ENCODE assay signal across 1 cellular context in the genomic region with DNA sequence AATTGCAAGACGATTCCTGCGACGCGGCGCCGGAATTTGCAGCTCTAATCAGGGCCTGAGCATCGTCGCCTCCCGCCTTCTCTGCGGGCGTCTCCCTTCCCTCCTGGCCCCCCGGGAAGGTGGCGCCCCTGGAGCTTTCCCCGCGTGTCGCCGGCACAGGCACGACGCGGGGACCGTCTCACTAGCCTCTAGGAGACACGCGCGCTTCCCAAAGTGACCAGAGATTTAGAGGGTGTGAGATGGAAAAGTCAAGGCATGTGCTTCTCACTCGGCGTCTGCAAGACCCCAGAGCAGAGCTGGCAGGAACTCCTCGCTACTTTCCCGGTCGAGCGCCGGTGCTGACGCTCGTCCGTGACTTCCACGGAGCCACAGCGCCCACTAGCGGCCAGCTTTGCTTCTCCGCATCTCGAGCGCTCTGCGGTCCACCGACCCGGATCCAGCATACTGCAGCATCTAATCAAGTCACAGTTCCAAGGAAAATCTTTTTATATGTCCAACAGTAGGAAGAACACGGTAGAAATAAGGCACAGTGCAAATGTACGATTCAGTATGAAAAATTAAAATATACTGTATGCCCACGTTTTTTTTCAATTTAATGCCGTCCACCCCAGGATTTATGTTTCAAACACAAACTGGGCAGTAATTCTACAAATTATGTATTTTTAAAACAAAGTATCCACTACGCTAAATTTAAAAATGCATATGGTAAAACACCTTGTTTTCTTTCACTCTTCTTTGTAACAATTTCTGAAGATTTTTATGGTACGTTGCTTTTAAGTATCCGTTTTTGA.
TF ChIP-seq lines count a peak whose summit lies in the region.

No MANE protein-coding gene starts in this region.

TF ChIP-seq in H1, 55 proteins besides CTCF, POLR2A, EP300 and RAD21 (continued from another document):
- TF ChIP-seq ZNF274 (IDR thresholded peaks at IDR 0.05; ENCODE audit: borderline replicate concordance, extremely low read depth, low read length): no peak
- no peak for TF ChIP-seq CBX5 (IDR thresholded peaks at IDR 0.05; ENCODE audit: low read depth, low read length)
- TF ChIP-seq BRCA1 (IDR thresholded peaks at IDR 0.05; ENCODE audit: low read depth, low read length): no peak
- no peak for TF ChIP-seq HDAC2 (IDR thresholded peaks at IDR 0.05; ENCODE audit: borderline replicate concordance in 1 of 2, low read depth in 2 of 2, low read length in 2 of 2)
- TF ChIP-seq RBBP5 (IDR thresholded peaks at IDR 0.05; ENCODE audit: borderline replicate concordance, low read depth, low read length): 0 out of 2 replicates have a peak, but pooled peaks have one; percentile 8
- no peak for TF ChIP-seq CHD2 (IDR thresholded peaks at IDR 0.05; ENCODE audit: low read length)
- TF ChIP-seq KDM1A (IDR thresholded peaks at IDR 0.05; ENCODE audit: borderline replicate concordance, low read length): no peak
- no peak for TF ChIP-seq SP4 (IDR thresholded peaks at IDR 0.05; ENCODE audit: low read length)
- TF ChIP-seq SRF (IDR thresholded peaks at IDR 0.05; ENCODE audit: low read depth, low read length): no peak
- TF ChIP-seq KDM5A (IDR thresholded peaks at IDR 0.05; ENCODE audit: low read length): no peak
- TF ChIP-seq RFX5 (IDR thresholded peaks at IDR 0.05; ENCODE audit: borderline replicate concordance, low read depth, low read length): no peak
- TF ChIP-seq CTBP2 (IDR thresholded peaks at IDR 0.05; ENCODE audit: borderline replicate concordance, insufficient read depth, insufficient read length, low read length): no peak
- no peak for TF ChIP-seq SAP30 (IDR thresholded peaks at IDR 0.05; ENCODE audit: insufficient read depth, insufficient replicate concordance, low read length)
- TF ChIP-seq TEAD4 (IDR thresholded peaks at IDR 0.05; ENCODE audit: low read depth, low read length): no peak
- TF ChIP-seq SP2 (IDR thresholded peaks at IDR 0.05; ENCODE audit: low read length): no peak
- TF ChIP-seq SIN3A (conservative IDR thresholded peaks at IDR 0.05 in 1 of 2, IDR thresholded peaks at IDR 0.05 in 1 of 2; ENCODE audit: low read depth in 1 of 2, low read length in 2 of 2): no peak; a peak in 1 of 4 replicates
- TF ChIP-seq EGR1 (IDR thresholded peaks at IDR 0.05; ENCODE audit: borderline replicate concordance, low read depth, low read length): no peak
- TF ChIP-seq KDM4A (IDR thresholded peaks at IDR 0.05; ENCODE audit: low read depth, low read length, severe bottlenecking): peak; percentile 49
- TF ChIP-seq, protein P1, sequence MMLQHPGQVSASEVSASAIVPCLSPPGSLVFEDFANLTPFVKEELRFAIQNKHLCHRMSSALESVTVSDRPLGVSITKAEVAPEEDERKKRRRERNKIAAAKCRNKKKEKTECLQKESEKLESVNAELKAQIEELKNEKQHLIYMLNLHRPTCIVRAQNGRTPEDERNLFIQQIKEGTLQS (IDR thresholded peaks at IDR 0.05; ENCODE audit: insufficient read depth, low read depth, low read length): no peak
- no peak for TF ChIP-seq TCF12 (IDR thresholded peaks at IDR 0.05; ENCODE audit: low read depth, low read length)
- peak; percentile 65 for TF ChIP-seq ASH2L (IDR thresholded peaks at IDR 0.05; ENCODE audit: low read length)
- peak; percentile 87 for TF ChIP-seq MAX (IDR thresholded peaks at IDR 0.05)
- TF ChIP-seq NANOG (IDR thresholded peaks at IDR 0.05; ENCODE audit: insufficient read depth, low read depth, low read length, poor library complexity, severe bottlenecking): no peak
- no peak for TF ChIP-seq SP1 (IDR thresholded peaks at IDR 0.05; ENCODE audit: low read depth, low read length)
- no peak for TF ChIP-seq CHD1 (IDR thresholded peaks at IDR 0.05; ENCODE audit: low read depth, low read length)
- no peak for TF ChIP-seq POLR2AphosphoS5 (IDR thresholded peaks at IDR 0.05; ENCODE audit: low read depth, low read length)
- no peak for TF ChIP-seq RNF2 (IDR thresholded peaks at IDR 0.05; ENCODE audit: borderline replicate concordance, low read depth, low read length, missing control alignments, poor library complexity, severe bottlenecking)
- TF ChIP-seq SIRT6 (IDR thresholded peaks at IDR 0.05; ENCODE audit: low read length): no peak
- no peak for TF ChIP-seq BCL11A (IDR thresholded peaks at IDR 0.05; ENCODE audit: low read depth in 2 of 2, low read length in 2 of 2)
- TF ChIP-seq CREB1 (IDR thresholded peaks at IDR 0.05): peak; percentile 77
- TF ChIP-seq USF2 (IDR thresholded peaks at IDR 0.05; ENCODE audit: low read length): 0 out of 2 replicates have a peak, but pooled peaks have one; percentile 14
- TF ChIP-seq CEBPB (IDR thresholded peaks at IDR 0.05; ENCODE audit: low read depth, low read length): no peak
- no peak for TF ChIP-seq BACH1 (IDR thresholded peaks at IDR 0.05; ENCODE audit: low read length)
- no peak for TF ChIP-seq JUND (IDR thresholded peaks at IDR 0.05; ENCODE audit: low read length)
- TF ChIP-seq ATF2 (IDR thresholded peaks at IDR 0.05; ENCODE audit: low read length): no peak
- TF ChIP-seq E2F6 (IDR thresholded peaks at IDR 0.05): peak; percentile 95
